ENCODE assay signal across 8 cellular contexts in the genomic region with DNA sequence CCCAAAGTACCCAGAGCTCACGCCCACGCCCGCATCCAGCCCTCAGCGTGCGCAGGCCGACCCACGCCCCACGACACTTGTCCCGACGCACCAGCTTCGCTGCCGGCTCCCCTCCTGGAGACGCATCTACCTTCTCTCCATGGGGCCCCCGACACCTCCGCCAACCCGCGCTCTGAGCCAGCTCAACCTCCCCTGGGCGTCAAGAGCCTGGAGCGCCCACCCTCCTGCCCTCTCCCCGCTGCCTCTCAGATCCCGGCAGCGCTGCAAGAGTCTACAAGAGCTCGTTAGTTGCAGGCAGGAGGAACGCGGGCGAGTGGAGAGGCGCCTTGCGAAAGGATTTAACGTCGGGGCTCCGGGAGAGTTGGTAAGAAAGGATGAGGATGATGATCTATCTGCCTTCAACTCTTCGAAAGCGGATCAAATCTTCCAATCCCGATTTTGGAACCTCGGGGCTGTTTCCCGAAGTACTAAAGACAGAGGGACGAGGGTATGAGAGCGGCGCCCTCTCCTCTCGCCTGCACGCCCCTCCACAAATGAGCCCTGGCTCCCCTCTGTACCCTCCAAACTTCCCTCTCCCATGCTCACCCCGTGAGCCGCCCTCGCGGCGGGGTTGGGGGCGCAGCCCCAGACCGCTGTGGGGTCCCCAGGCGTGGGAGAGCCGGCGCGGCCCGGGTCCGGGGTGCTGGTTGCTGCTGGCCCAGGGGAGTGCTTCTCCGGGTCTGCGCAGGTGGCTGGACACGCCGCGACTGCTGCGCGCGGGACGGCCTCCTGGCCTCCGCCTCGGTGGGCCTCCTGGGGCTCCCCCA. TPM values are rescaled to one million over a fixed set of nuclear protein-coding genes. Genes with fewer than 3 reads are reported as not detected.
DNase-seq lines count a peak whose midpoint lies in the region; ATAC-seq and TF ChIP-seq lines count a peak whose summit lies in the region.

No MANE protein-coding gene starts in this region.

- H3K9me3 Mint-ChIP-seq in T-helper 2 cell treated with Interferon-gamma antibody and Interleukin-4, amounts not matched to agents 5 μg/mL and 100 μg/mL, for 36 hours = no peaks in the 10 kb centered on the region
- H3K9me3 Mint-ChIP-seq in chondrocyte (ENCODE audit: low read depth) = no peaks in the 10 kb centered on the region

- H3K4me3 Mint-ChIP-seq in T-helper 2 cell treated with Interferon-gamma antibody and Interleukin-4, amounts not matched to agents 5 μg/mL and 100 μg/mL, for 36 hours = peak overlapping the region; percentile 57
- H3K4me3 Mint-ChIP-seq in chondrocyte (ENCODE audit: unreplicated experiment) = peak overlapping the region; percentile 85

- H3K27ac ChIP-seq in thoracic aorta = peak overlapping the region; percentile 76 to 88

- TF ChIP-seq CTCF in chondrocyte (IDR thresholded peaks at IDR 0.05) = no peak
- no peak for TF ChIP-seq CTCF in lower leg skin (IDR thresholded peaks at IDR 0.05)
- TF ChIP-seq CTCF in thoracic aorta (IDR thresholded peaks at IDR 0.05) = no peak

- H3K9me3 ChIP-seq in thoracic aorta = no peaks in the 10 kb centered on the region

- no peaks in the 10 kb centered on the region for H3K36me3 ChIP-seq in thoracic aorta

- H3K27me3 Mint-ChIP-seq in T-helper 2 cell treated with Interferon-gamma antibody and Interleukin-4, amounts not matched to agents 5 μg/mL and 100 μg/mL, for 36 hours (ENCODE audit: low read depth) = peaks cover 47% of the 10 kb centered on the region
- no peaks in the 10 kb centered on the region for H3K27me3 Mint-ChIP-seq in chondrocyte (ENCODE audit: low read depth)

- H3K4me3 ChIP-seq in lower leg skin (ENCODE audit: low read depth, poor library complexity, severe bottlenecking) = peak overlapping the region; percentile 54
- H3K4me3 ChIP-seq in thoracic aorta = peak overlapping the region; percentile 92

- H3K27me3 ChIP-seq in thoracic aorta (replicated peaks; ENCODE audit: insufficient read depth) = no peaks in the 10 kb centered on the region

- H3K4me1 Mint-ChIP-seq in T-helper 2 cell treated with Interferon-gamma antibody and Interleukin-4, amounts not matched to agents 5 μg/mL and 100 μg/mL, for 36 hours (ENCODE audit: low read depth) = peaks cover 11% of the 10 kb centered on the region
- H3K4me1 Mint-ChIP-seq in chondrocyte (ENCODE audit: low read depth) = peaks cover 70% of the 10 kb centered on the region

- no peak for ATAC-seq in thoracic aorta (ENCODE audit: insufficient number of reproducible peaks, low FRiP score, low read depth)
- no peak for ATAC-seq in HG03354 (IDR thresholded peaks at IDR 0.05; ENCODE audit: poor library complexity, severe bottlenecking, unreplicated experiment)
- no peak for ATAC-seq in GM19467 (IDR thresholded peaks at IDR 0.05; ENCODE audit: unreplicated experiment)
- ATAC-seq in HG03342 (IDR thresholded peaks at IDR 0.05; ENCODE audit: unreplicated experiment) = no peak

- peaks cover 40 to 74% of the 10 kb centered on the region in 2 donors for H3K4me1 ChIP-seq in thoracic aorta (ENCODE audit: control insufficient read depth in 1 of 2, low read depth in 2 of 2)

- H3K36me3 Mint-ChIP-seq in T-helper 2 cell treated with Interferon-gamma antibody and Interleukin-4, amounts not matched to agents 5 μg/mL and 100 μg/mL, for 36 hours (ENCODE audit: low read depth) = no peaks in the 10 kb centered on the region
- H3K36me3 Mint-ChIP-seq in chondrocyte (ENCODE audit: low read depth) = no peaks in the 10 kb centered on the region

- no peak overlapping the region for H3K27ac Mint-ChIP-seq in T-helper 2 cell treated with Interferon-gamma antibody and Interleukin-4, amounts not matched to agents 5 μg/mL and 100 μg/mL, for 36 hours
- H3K27ac Mint-ChIP-seq in chondrocyte (ENCODE audit: unreplicated experiment) = peak overlapping the region; percentile 54

- WGBS in lower leg skin, 2 donors = 28 to 31% methylated on average over 54 to 56 of the region's 65 CpGs

- intact Hi-C loops in lower leg skin (cut with DNase I; ENCODE audit: low total_unique reads) = no loop called here

- no peak for DNase-seq in T-helper 2 cell treated with Interferon-gamma antibody and Interleukin-4, amounts not matched to agents 5 μg/mL and 100 μg/mL, for 36 hours (ENCODE audit: low spot score)
- DNase-seq in T-helper 2 cell (no peak), chondrocyte (ENCODE audit: low spot score) (no peak), lower leg skin (ENCODE audit: low spot score in 2 of 2) (no peak), thoracic aorta (ENCODE audit: low spot score) (no peak)

- TF ChIP-seq POLR2A in lower leg skin (IDR thresholded peaks at IDR 0.05) = no peak

RNA-seq across cellular contexts. Expression of gene LTBP2, which starts 1.0 kb away (rescaled TPM):
- total RNA-seq in chondrocyte (210 to 446 TPM (median 215 TPM) in 3 replicates), lower leg skin (10 to 100 TPM; 13.7 to 39.3 (median 25.9) TPM), thoracic aorta (100 to 1,000 TPM; 674 to 973 TPM)
